ENCODE assay signal across 15 cellular contexts in genomic region chr1:29712275-29712633, GRCh38.
DNase-seq lines count a peak whose midpoint lies in the region; ATAC-seq and TF ChIP-seq lines count a peak whose summit lies in the region.
"Had no signal": no experiment of that assay in that cellular context is flagged by ENCODE, and none has a peak within 500 bp of the region (broad histone marks: within the 10 kb centered on the region; RNA-seq: fewer than 3 reads in every experiment).

No MANE protein-coding gene starts in this region.

- no peaks in the 10 kb centered on the region for H3K27me3 ChIP-seq in SJSA1 (replicated peaks)
- peaks cover 0 to 9% of the 10 kb centered on the region in 2 donors for H3K27me3 ChIP-seq in left lung
- H3K27me3 ChIP-seq: foreskin keratinocyte, thyroid gland had no signal

- H3K4me1 Mint-ChIP-seq in activated CD4-positive, alpha-beta T cell treated with anti-CD3 and anti-CD28 coated beads, Interleukin-2, amount 10 ng/mL, durations not matched to agents 24 days and 14 days: peaks cover 56% of the 10 kb centered on the region
- peaks cover 68% of the 10 kb centered on the region for H3K4me1 Mint-ChIP-seq in CD14-positive monocyte

- H3K36me3 ChIP-seq in SJSA1 (no peaks in the 10 kb centered on the region), left lung (no peaks in the 10 kb centered on the region)
- H3K36me3 ChIP-seq: thyroid gland had no signal

- peaks cover 55% of the 10 kb centered on the region for H3K4me1 ChIP-seq in SJSA1 (replicated peaks)
- peaks cover 0 to 35% of the 10 kb centered on the region in 2 donors for H3K4me1 ChIP-seq in left lung

- DNase-seq in activated CD4-positive, alpha-beta T cell treated with anti-CD3 and anti-CD28 coated beads, Interleukin-2, amount 10 ng/mL, durations not matched to agents 24 days and 14 days: no peak
- no peak for DNase-seq in activated CD4-positive, alpha-beta T cell treated with anti-CD3 and anti-CD28 coated beads for 1 hour
- DNase-seq in CD14-positive monocyte (ENCODE audit: low spot score): no peak
- DNase-seq in SJSA1 (ENCODE audit: low read depth in 1 of 2, low spot score in 2 of 2): no peak
- DNase-seq in left lung: no peak
- no peak for DNase-seq in stimulated activated CD4-positive, alpha-beta T cell treated with anti-CD3 and anti-CD28 coated beads, Interleukin-2, amount 100 ng/mL, for 24 hours
- no peak for DNase-seq in GM03348 (ENCODE audit: low spot score)
- DNase-seq: activated effector memory CD4-positive, alpha-beta T cell treated with anti-CD3 and anti-CD28 coated beads, Interleukin-2, amount 50 U/mL, for 16 hours; CD4-positive, alpha-beta T cell; foreskin keratinocyte; KG1; NCI-H1105 treated with DMSO at 0.1 percent for 48 hours; stimulated activated CD4-positive, alpha-beta T cell treated with anti-CD3 and anti-CD28 coated beads, Interleukin-12 subunit alpha, Interleukin-12 subunit beta, amount 100 ng/mL, for 4 hours; thyroid gland had no signal

- peaks cover 2% of the 10 kb centered on the region for H3K36me3 Mint-ChIP-seq in activated CD4-positive, alpha-beta T cell treated with anti-CD3 and anti-CD28 coated beads, Interleukin-2, amount 10 ng/mL, durations not matched to agents 24 days and 14 days (ENCODE audit: low read depth)
- H3K36me3 Mint-ChIP-seq in CD14-positive monocyte: peaks cover 0 to 3% of the 10 kb centered on the region in 2 donors

- H3K9me3 Mint-ChIP-seq in activated CD4-positive, alpha-beta T cell treated with anti-CD3 and anti-CD28 coated beads, Interleukin-2, amount 10 ng/mL, durations not matched to agents 24 days and 14 days: peaks cover 4% of the 10 kb centered on the region
- H3K9me3 Mint-ChIP-seq in CD14-positive monocyte: peaks cover 0 to 12% (median 7%) of the 10 kb centered on the region in 7 donors
- H3K9me3 Mint-ChIP-seq: CD4-positive, alpha-beta T cell had no signal

- no peaks in the 10 kb centered on the region for H3K9me3 ChIP-seq in SJSA1 (replicated peaks)
- H3K9me3 ChIP-seq in left lung: peaks cover 0 to 7% of the 10 kb centered on the region in 2 donors
- H3K9me3 ChIP-seq: thyroid gland had no signal

- intact Hi-C loops in activated CD4-positive, alpha-beta T cell treated with anti-CD3 and anti-CD28 coated beads, Interleukin-2, amount 10 ng/mL, durations not matched to agents 24 days and 14 days (cut with micrococcal nuclease): loop anchor here (1.0 to 5.0 kb wide), 3 partner anchors 24 to 475 kb away; partner anchors contain the start of gene PTPRU
- intact Hi-C loops in CD14-positive monocyte (cut with micrococcal nuclease): no loop called here
- intact Hi-C loops in left lung (cut with DNase I): no loop called here

- peak overlapping the region; percentile 85 for H3K27ac Mint-ChIP-seq in activated CD4-positive, alpha-beta T cell treated with anti-CD3 and anti-CD28 coated beads, Interleukin-2, amount 10 ng/mL, durations not matched to agents 24 days and 14 days
- H3K27ac Mint-ChIP-seq in CD14-positive monocyte: peak overlapping the region; percentile 89 to 96 (median 93)
- H3K27ac Mint-ChIP-seq: CD4-positive, alpha-beta T cell had no signal

- peak overlapping the region; percentile 89 for H3K27ac ChIP-seq in SJSA1
- peak overlapping the region in 1 of 2 donors; percentile 61 for H3K27ac ChIP-seq in left lung
- H3K27ac ChIP-seq: foreskin keratinocyte, thyroid gland had no signal

- no peaks in the 10 kb centered on the region for H3K27me3 Mint-ChIP-seq in activated CD4-positive, alpha-beta T cell treated with anti-CD3 and anti-CD28 coated beads, Interleukin-2, amount 10 ng/mL, durations not matched to agents 24 days and 14 days
- peaks cover 0 to 3% (median 0%) of the 10 kb centered on the region in 3 donors for H3K27me3 Mint-ChIP-seq in CD14-positive monocyte (ENCODE audit: low read depth in 3 of 3)

- H3K4me3 ChIP-seq in SJSA1 (no peak overlapping the region), left lung (no peak overlapping the region)
- H3K4me3 ChIP-seq: thyroid gland had no signal

- TF ChIP-seq CTCF in CD14-positive monocyte (IDR thresholded peaks at IDR 0.05): no peak
- TF ChIP-seq CTCF in left lung (IDR thresholded peaks at IDR 0.05): no peak

- ATAC-seq in left lung (peak; percentile 10), HG03045 (IDR thresholded peaks at IDR 0.05; ENCODE audit: unreplicated experiment) (no peak)
- ATAC-seq: foreskin keratinocyte had no signal

- peak overlapping the region; percentile 59 for H3K4me3 Mint-ChIP-seq in activated CD4-positive, alpha-beta T cell treated with anti-CD3 and anti-CD28 coated beads, Interleukin-2, amount 10 ng/mL, durations not matched to agents 24 days and 14 days
- H3K4me3 Mint-ChIP-seq in CD14-positive monocyte: peak overlapping the region; percentile 60 to 87
- H3K4me3 Mint-ChIP-seq: CD4-positive, alpha-beta T cell had no signal
